In genomic region chr10:99930731-99931550, GRCh38 we compare ENCODE assay signal across 1 cellular context.
A peak's percentile ranks its signal among the peaks of the same experiment; 100 is the strongest.
TF ChIP-seq lines count a peak whose summit lies in the region.

No MANE protein-coding gene starts in this region.

TF ChIP-seq in HCT116, 20 proteins besides CTCF, POLR2A, EP300 and RAD21 (continued from another document):
- TF ChIP-seq MAX (IDR thresholded peaks at IDR 0.05) (peak; percentile 79), CBX3 (IDR thresholded peaks at IDR 0.05; ENCODE audit: low read depth) (peak; percentile 89; the same call in 1 of the 2 replicates), EGR1 (IDR thresholded peaks at IDR 0.05; ENCODE audit: low read depth) (peak; percentile 70), ELF1 (IDR thresholded peaks at IDR 0.05; ENCODE audit: borderline replicate concordance, low read depth) (no peak; the same call in 1 of the 2 replicates)
